17 cellular contexts compared by ENCODE assay signal in the genomic region with DNA sequence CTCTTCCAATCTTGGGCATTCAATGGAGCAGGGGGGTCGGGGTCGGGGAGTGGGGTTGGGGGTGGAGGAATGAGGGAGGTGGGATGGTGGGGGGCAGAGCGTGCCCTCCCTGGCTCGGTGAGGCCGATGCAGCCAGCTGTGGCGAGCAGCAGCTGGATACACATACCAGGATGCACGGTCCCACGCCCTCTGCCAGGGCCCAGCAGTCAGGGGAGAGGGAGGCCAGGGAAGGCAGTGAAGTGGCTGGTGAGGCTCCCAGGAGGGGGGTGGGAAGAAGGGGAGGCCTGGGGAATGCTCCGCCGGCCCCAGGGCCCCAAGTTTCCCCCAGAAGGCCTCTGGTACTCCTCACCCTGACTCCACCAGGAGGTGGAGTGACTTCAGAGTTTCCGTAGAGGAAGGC.
DNase-seq lines count a peak whose midpoint lies in the region; ATAC-seq and TF ChIP-seq lines count a peak whose summit lies in the region.
"Had no signal": no experiment of that assay in that cellular context is flagged by ENCODE, and none has a peak within 500 bp of the region (broad histone marks: within the 10 kb centered on the region; RNA-seq: fewer than 3 reads in every experiment).

No MANE protein-coding gene starts in this region.

- H3K27me3 ChIP-seq in stomach, result peaks cover 0 to 82% (median 0%) of the 10 kb centered on the region in 3 donors
- H3K27me3 ChIP-seq: BE2C had no signal

- no peak overlapping the region for H3K27ac ChIP-seq in stomach
- H3K27ac ChIP-seq: GM23248 had no signal

- DNase-seq in glomerular visceral epithelial cell (ENCODE audit: extremely low spot score) (peak; percentile 28), nephron progenitor cell (peak; percentile 33), Kasumi-1 (lab: John Stamatoyannopoulos, UW) (no peak), NCI-H2029 treated with DMSO at 0.1 percent for 48 hours (lab: John Stamatoyannopoulos, UW) (no peak), stomach (no peak)
- DNase-seq in activated CD4-positive, alpha-beta T cell treated with anti-CD3 and anti-CD28 coated beads for 36 hours, result no peak
- DNase-seq: ACHN; BE2C; CD4-positive, alpha-beta memory T cell; DMS53; DND-41; EL; GM23248; HCEC 1CT had no signal

- POLR2A ChIA-PET in activated CD4-positive, alpha-beta T cell treated with anti-CD3 and anti-CD28 coated beads for 36 hours (lab: Charles Lee), result no interaction called here

- 56 to 81% (median 77%) methylated on average over 6 to 11 of the region's 11 CpGs for WGBS in stomach, 5 donors

- TF ChIP-seq EP300 in Ishikawa (IDR thresholded peaks at IDR 0.05; ENCODE audit: borderline replicate concordance), result no peak
- no peak for TF ChIP-seq EP300 in stomach (IDR thresholded peaks at IDR 0.05)

- H3K36me3 Mint-ChIP-seq in nephron progenitor cell (ENCODE audit: low read depth), result no peaks in the 10 kb centered on the region
- no peaks in the 10 kb centered on the region for H3K36me3 Mint-ChIP-seq in activated CD4-positive, alpha-beta T cell treated with anti-CD3 and anti-CD28 coated beads for 36 hours (ENCODE audit: low read depth)
- H3K36me3 Mint-ChIP-seq: CD14-positive monocyte; CD4-positive, alpha-beta memory T cell had no signal

- H3K9me3 Mint-ChIP-seq in nephron progenitor cell, result peaks cover 4% of the 10 kb centered on the region
- H3K9me3 Mint-ChIP-seq in activated CD4-positive, alpha-beta T cell treated with anti-CD3 and anti-CD28 coated beads for 36 hours (ENCODE audit: low read depth), result no peaks in the 10 kb centered on the region
- H3K9me3 Mint-ChIP-seq: CD14-positive monocyte; CD4-positive, alpha-beta memory T cell had no signal

- CTCF ChIA-PET in activated CD4-positive, alpha-beta T cell treated with anti-CD3 and anti-CD28 coated beads for 36 hours (lab: Charles Lee), result no interaction called here

- intact Hi-C loops in activated CD4-positive, alpha-beta T cell treated with anti-CD3 and anti-CD28 coated beads for 36 hours (cut with DNase I, micrococcal nuclease), result no loop called here
- intact Hi-C loops in stomach (cut with DNase I; ENCODE audit: low total_unique reads), result no loop called here

- TF ChIP-seq CTCF in nephron progenitor cell (IDR thresholded peaks at IDR 0.05) (no peak), stomach (IDR thresholded peaks at IDR 0.05) (no peak)

- H3K36me3 ChIP-seq in stomach, result no peaks in the 10 kb centered on the region
- H3K36me3 ChIP-seq: BE2C had no signal

- H3K4me1 Mint-ChIP-seq in nephron progenitor cell, result peaks cover 69% of the 10 kb centered on the region
- no peaks in the 10 kb centered on the region for H3K4me1 Mint-ChIP-seq in activated CD4-positive, alpha-beta T cell treated with anti-CD3 and anti-CD28 coated beads for 36 hours
- H3K4me1 Mint-ChIP-seq: CD14-positive monocyte; CD4-positive, alpha-beta memory T cell had no signal

- TF ChIP-seq RAD21 in Ishikawa (IDR thresholded peaks at IDR 0.05; ENCODE audit: low read depth), result no peak

- no peak for ATAC-seq in activated CD4-positive, alpha-beta T cell treated with anti-CD3 and anti-CD28 coated beads for 36 hours
- ATAC-seq: GM12878 had no signal

- no peak for TF ChIP-seq POLR2A in stomach (IDR thresholded peaks at IDR 0.05)

- H3K27me3 Mint-ChIP-seq in nephron progenitor cell (ENCODE audit: low read depth, poor library complexity), result peaks cover 30% of the 10 kb centered on the region
- peaks cover 8% of the 10 kb centered on the region for H3K27me3 Mint-ChIP-seq in activated CD4-positive, alpha-beta T cell treated with anti-CD3 and anti-CD28 coated beads for 36 hours

- H3K9me3 ChIP-seq in stomach, result peaks cover 0 to 4% (median 0%) of the 10 kb centered on the region in 4 donors
- H3K9me3 ChIP-seq: BE2C had no signal

- H3K4me1 ChIP-seq in stomach, result peaks cover 0 to 8% (median 2%) of the 10 kb centered on the region in 4 donors
- H3K4me1 ChIP-seq: BE2C had no signal

- no peak overlapping the region for H3K4me3 Mint-ChIP-seq in nephron progenitor cell
- H3K4me3 Mint-ChIP-seq in activated CD4-positive, alpha-beta T cell treated with anti-CD3 and anti-CD28 coated beads for 36 hours, result no peak overlapping the region
- H3K4me3 Mint-ChIP-seq: CD14-positive monocyte; CD4-positive, alpha-beta memory T cell had no signal

- no peak overlapping the region for H3K27ac Mint-ChIP-seq in nephron progenitor cell
- no peak overlapping the region for H3K27ac Mint-ChIP-seq in activated CD4-positive, alpha-beta T cell treated with anti-CD3 and anti-CD28 coated beads for 36 hours
- H3K27ac Mint-ChIP-seq: CD14-positive monocyte; CD4-positive, alpha-beta memory T cell had no signal

- H3K4me3 ChIP-seq in stomach, result no peak overlapping the region
- H3K4me3 ChIP-seq: GM12878, GM23248 had no signal

TF ChIP-seq in Ishikawa, 13 proteins besides CTCF, POLR2A, EP300 and RAD21:
- TF ChIP-seq TEAD4 (IDR thresholded peaks at IDR 0.05) (0 out of 2 replicates have a peak, but pooled peaks have one; percentile 26), ZBTB7A (IDR thresholded peaks at IDR 0.05; ENCODE audit: low read depth) (no peak)

Comparison
In these comparisons a context has a peak if more than half of its experiments do, and no peak if none do; other contexts are left out.
1. DNase-seq: peak in glomerular visceral epithelial cell (single experiment) and nephron progenitor cell (single experiment); none in Kasumi-1 (0 of 2), NCI-H2029 treated with DMSO at 0.1 percent for 48 hours (single experiment), activated CD4-positive, alpha-beta T cell treated with anti-CD3 and anti-CD28 coated beads for 36 hours (single experiment) and stomach (single experiment).